Comparison of ENCODE assay signal across 1 cellular context in the genomic region with DNA sequence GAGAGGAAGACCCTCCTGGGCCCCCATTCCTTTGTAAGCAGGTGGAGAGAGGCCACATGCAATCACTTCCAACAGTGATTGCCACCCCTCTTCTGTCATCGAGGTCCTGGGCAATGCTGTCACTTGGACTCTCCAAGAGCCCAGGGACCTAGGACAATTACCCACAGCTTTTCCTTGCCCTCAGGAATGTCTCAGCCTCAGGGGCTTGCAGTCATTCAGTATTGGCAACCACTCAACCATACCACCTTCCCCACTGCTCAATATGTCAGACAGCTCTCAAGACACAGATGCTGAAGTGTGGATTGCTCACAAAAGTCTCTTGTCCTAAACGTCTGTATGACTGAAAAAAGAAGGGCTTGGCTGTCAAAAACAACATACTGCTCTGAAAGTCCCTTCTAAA.
TF ChIP-seq lines count a peak whose summit lies in the region.

No MANE protein-coding gene starts in this region.

TF ChIP-seq in GM12878, 131 proteins besides CTCF, POLR2A, EP300 and RAD21 (continued from another document):
- TF ChIP-seq, protein P1, sequence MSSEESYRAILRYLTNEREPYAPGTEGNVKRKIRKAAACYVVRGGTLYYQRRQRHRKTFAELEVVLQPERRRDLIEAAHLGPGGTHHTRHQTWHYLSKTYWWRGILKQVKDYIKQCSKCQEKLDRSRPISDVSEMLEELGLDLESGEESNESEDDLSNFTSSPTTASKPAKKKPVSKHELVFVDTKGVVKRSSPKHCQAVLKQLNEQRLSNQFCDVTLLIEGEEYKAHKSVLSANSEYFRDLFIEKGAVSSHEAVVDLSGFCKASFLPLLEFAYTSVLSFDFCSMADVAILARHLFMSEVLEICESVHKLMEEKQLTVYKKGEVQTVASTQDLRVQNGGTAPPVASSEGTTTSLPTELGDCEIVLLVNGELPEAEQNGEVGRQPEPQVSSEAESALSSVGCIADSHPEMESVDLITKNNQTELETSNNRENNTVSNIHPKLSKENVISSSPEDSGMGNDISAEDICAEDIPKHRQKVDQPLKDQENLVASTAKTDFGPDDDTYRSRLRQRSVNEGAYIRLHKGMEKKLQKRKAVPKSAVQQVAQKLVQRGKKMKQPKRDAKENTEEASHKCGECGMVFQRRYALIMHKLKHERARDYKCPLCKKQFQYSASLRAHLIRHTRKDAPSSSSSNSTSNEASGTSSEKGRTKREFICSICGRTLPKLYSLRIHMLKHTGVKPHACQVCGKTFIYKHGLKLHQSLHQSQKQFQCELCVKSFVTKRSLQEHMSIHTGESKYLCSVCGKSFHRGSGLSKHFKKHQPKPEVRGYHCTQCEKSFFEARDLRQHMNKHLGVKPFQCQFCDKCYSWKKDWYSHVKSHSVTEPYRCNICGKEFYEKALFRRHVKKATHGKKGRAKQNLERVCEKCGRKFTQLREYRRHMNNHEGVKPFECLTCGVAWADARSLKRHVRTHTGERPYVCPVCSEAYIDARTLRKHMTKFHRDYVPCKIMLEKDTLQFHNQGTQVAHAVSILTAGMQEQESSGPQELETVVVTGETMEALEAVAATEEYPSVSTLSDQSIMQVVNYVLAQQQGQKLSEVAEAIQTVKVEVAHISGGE (CRISPR knock-in tag; IDR thresholded peaks at IDR 0.05) = no peak
- TF ChIP-seq CREB1 (IDR thresholded peaks at IDR 0.05; ENCODE audit: low read depth) (no peak), RB1 (IDR thresholded peaks at IDR 0.05; ENCODE audit: borderline replicate concordance) (no peak)
